In genomic region chr12:78431931-78432330, GRCh38 we compare ENCODE assay signal across 21 cellular contexts.
"Had no signal": no experiment of that assay in that cellular context is flagged by ENCODE, and none has a peak within 500 bp of the region (broad histone marks: within the 10 kb centered on the region; RNA-seq: fewer than 3 reads in every experiment).

No MANE protein-coding gene starts in this region.

- H3K27me3 ChIP-seq: ascending aorta, gastrocnemius medialis, heart left ventricle, stomach, testis had no signal

- H3K9me3 ChIP-seq: ascending aorta, gastrocnemius medialis, mucosa of descending colon, prostate gland, testis had no signal

- H3K4me3 ChIP-seq: ascending aorta, gastrocnemius medialis, heart left ventricle, mucosa of descending colon, prostate gland, skin epidermis, stomach, testis had no signal

- ATAC-seq: activated T-cell treated with anti-CD3 and anti-CD28 coated beads, Interleukin-2, amount 50 U/mL, for 4 hours; gastrocnemius medialis; heart left ventricle; left ventricle myocardium superior; mucosa of descending colon; right cardiac atrium; stimulated activated effector memory CD8-positive, alpha-beta T cell treated with anti-CD3 and anti-CD28 coated beads, Interleukin-12 subunit alpha, Interleukin-12 subunit beta, amount 100 ng/mL, for 72 hours had no signal

- H3K27ac ChIP-seq: ascending aorta, epithelial cell of prostate, gastrocnemius medialis, heart left ventricle, prostate gland, skin epidermis, stomach, testis, VCaP had no signal

- H3K36me3 ChIP-seq: ascending aorta, gastrocnemius medialis, heart left ventricle, prostate gland, stomach had no signal

- DNase-seq: activated CD4-positive, alpha-beta T cell treated with anti-CD3 and anti-CD28 coated beads, Interleukin-2, amount 50 U/mL, for 1 hour; activated CD4-positive, CD25-positive, alpha-beta regulatory T cell treated with anti-CD3 and anti-CD28 coated beads, Interleukin-2, amount 50 U/mL, for 72 hours; activated CD8-positive, alpha-beta memory T cell treated with anti-CD3 and anti-CD28 coated beads, Interleukin-2, amount 50 U/mL, for 4 hours; activated naive CD4-positive, alpha-beta T cell treated with anti-CD3 and anti-CD28 coated beads for 36 hours; activated T-cell treated with anti-CD3 and anti-CD28 coated beads, Interleukin-2, amount 50 U/mL, for 4 hours; gastrocnemius medialis; heart left ventricle; left ventricle myocardium superior; mucosa of descending colon; naive B cell; right cardiac atrium; stimulated activated CD4-positive, alpha-beta T cell treated with anti-CD3 and anti-CD28 coated beads, Interleukin-4, amount 100 ng/mL, for 1 hour; stomach; T-helper 2 cell; testis had no signal

- H3K4me1 ChIP-seq: ascending aorta, gastrocnemius medialis, heart left ventricle, prostate gland, testis had no signal
